In genomic region chr12:13171921-13172859, GRCh38 we compare ENCODE assay signal across 8 cellular contexts. TPM values are rescaled to one million over a fixed set of nuclear protein-coding genes. Genes with fewer than 3 reads are reported as not detected.
DNase-seq lines count a peak whose midpoint lies in the region; ATAC-seq and TF ChIP-seq lines count a peak whose summit lies in the region.

No MANE protein-coding gene starts in this region.

- peak overlapping the region; percentile 14 for H2AFZ ChIP-seq in neural progenitor cell (replicated peaks)

- H3K79me2 ChIP-seq in neural progenitor cell (ENCODE audit: low read depth), result no peaks in the 10 kb centered on the region

- peak overlapping the region; percentile 17 for H3K27ac Mint-ChIP-seq in neural progenitor cell

- H3K4me3 Mint-ChIP-seq in neural progenitor cell, result no peak overlapping the region

- no peaks in the 10 kb centered on the region for H3K36me3 Mint-ChIP-seq in neural progenitor cell

- no peak overlapping the region for H3K4me3 ChIP-seq in neural progenitor cell
- H3K4me3 ChIP-seq in dorsolateral prefrontal cortex, result no peak overlapping the region

- no peaks in the 10 kb centered on the region for H4K20me1 ChIP-seq in neural progenitor cell (ENCODE audit: low read depth)

- H3K27ac ChIP-seq in neural progenitor cell, result no peak overlapping the region
- H3K27ac ChIP-seq in dorsolateral prefrontal cortex, result no peak overlapping the region

- TF ChIP-seq CTCF in neural progenitor cell (IDR thresholded peaks at IDR 0.05), result no peak
- TF ChIP-seq CTCF in dorsolateral prefrontal cortex (IDR thresholded peaks at IDR 0.05 in 54 of 56, conservative IDR thresholded peaks at IDR 0.05 in 2 of 56; ENCODE audit: low read depth in 1 of 56, partially characterized antibody in 56 of 56), result no peak

- peaks cover 4% of the 10 kb centered on the region for H3F3A ChIP-seq in neural progenitor cell (ENCODE audit: low read depth)

- H3K27me3 ChIP-seq in neural progenitor cell (no peaks in the 10 kb centered on the region), dorsolateral prefrontal cortex (no peaks in the 10 kb centered on the region)

- no peaks in the 10 kb centered on the region for H3K9me3 ChIP-seq in neural progenitor cell (ENCODE audit: low read depth)

- H3K27me3 Mint-ChIP-seq in neural progenitor cell (ENCODE audit: insufficient read depth, low read depth), result peaks cover 2% of the 10 kb centered on the region

- DNase-seq in GM03348 (ENCODE audit: low spot score), result peak; percentile 82
- peak; percentile 85 for DNase-seq in cerebellar cortex (ENCODE audit: low spot score)
- DNase-seq in neural progenitor cell (ENCODE audit: low spot score), result peak; percentile 34
- no peak for DNase-seq in NOMO-1 (lab: John Stamatoyannopoulos, UW; ENCODE audit: unreplicated experiment in 2 of 2)
- no peak for DNase-seq in dedifferentiated amniotic fluid mesenchymal stem cell (ENCODE audit: extremely low spot score)
- DNase-seq in dorsolateral prefrontal cortex, result no peak

- no peak overlapping the region for H3K9ac ChIP-seq in neural progenitor cell

- H3K4me1 Mint-ChIP-seq in neural progenitor cell, result peaks cover 46% of the 10 kb centered on the region

- no peaks in the 10 kb centered on the region for H3K36me3 ChIP-seq in neural progenitor cell

- peaks cover 31% of the 10 kb centered on the region for H3K4me1 ChIP-seq in neural progenitor cell

- no peaks in the 10 kb centered on the region for H3K9me3 Mint-ChIP-seq in neural progenitor cell

- ATAC-seq in HG02885 (IDR thresholded peaks at IDR 0.05; ENCODE audit: poor library complexity, unreplicated experiment) (peak; percentile 41), GM18858 (IDR thresholded peaks at IDR 0.05; ENCODE audit: unreplicated experiment) (no peak)

- peak overlapping the region; percentile 36 for H3K4me2 ChIP-seq in neural progenitor cell

- intact Hi-C loops in dorsolateral prefrontal cortex (cut with DNase I), result no loop called here

RNA-seq across cellular contexts. Expression of gene EMP1, which starts 24.3 kb away (rescaled TPM):
- total RNA-seq in neural progenitor cell (ENCODE audit: low replicate concordance), result 0.43 TPM in 1 of 2 replicates, not detected in the other
- total RNA-seq in dorsolateral prefrontal cortex, result 100 to 1,000 TPM in 8 of 120 experiments, 10 to 100 TPM in 109, 1 to 10 TPM in 3; 6.7 to 201 (median 32.3) TPM

Comparison
In these comparisons a context has a peak if more than half of its experiments do, and no peak if none do; other contexts are left out.
1. DNase-seq: peak in GM03348 (single experiment), cerebellar cortex (single experiment) and neural progenitor cell (single experiment); none in NOMO-1 (0 of 2), dedifferentiated amniotic fluid mesenchymal stem cell (single experiment) and dorsolateral prefrontal cortex (0 of 10).